In the genomic region with DNA sequence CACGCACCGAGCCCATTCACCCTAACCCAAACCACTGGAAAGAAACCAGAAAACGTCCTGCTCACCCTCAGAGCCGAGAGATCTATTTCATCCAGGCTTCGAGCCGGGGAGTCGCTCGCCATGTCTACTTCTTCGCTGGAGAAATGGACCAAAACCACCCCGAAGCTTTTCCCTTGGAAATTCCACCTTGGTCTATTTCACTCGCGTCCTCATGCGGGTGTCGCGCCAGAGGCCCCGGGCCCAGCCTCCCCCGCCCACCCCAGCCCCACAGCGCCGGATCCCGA, we compare ENCODE assay signal across 1 cellular context.
TF ChIP-seq lines count a peak whose summit lies in the region.

No MANE protein-coding gene starts in this region.

TF ChIP-seq in A549, 52 proteins besides CTCF, POLR2A, EP300 and RAD21:
- TF ChIP-seq RNF2 (IDR thresholded peaks at IDR 0.05; ENCODE audit: borderline replicate concordance, low read depth) = no peak
- TF ChIP-seq, protein P1, sequence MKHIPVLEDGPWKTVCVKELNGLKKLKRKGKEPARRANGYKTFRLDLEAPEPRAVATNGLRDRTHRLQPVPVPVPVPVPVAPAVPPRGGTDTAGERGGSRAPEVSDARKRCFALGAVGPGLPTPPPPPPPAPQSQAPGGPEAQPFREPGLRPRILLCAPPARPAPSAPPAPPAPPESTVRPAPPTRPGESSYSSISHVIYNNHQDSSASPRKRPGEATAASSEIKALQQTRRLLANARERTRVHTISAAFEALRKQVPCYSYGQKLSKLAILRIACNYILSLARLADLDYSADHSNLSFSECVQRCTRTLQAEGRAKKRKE (CRISPR knock-in tag; IDR thresholded peaks at IDR 0.05; ENCODE audit: low read depth) = no peak
- no peak for TF ChIP-seq NPAS2 (CRISPR knock-in tag; IDR thresholded peaks at IDR 0.05; ENCODE audit: borderline replicate concordance)
- no peak for TF ChIP-seq ESRRA (IDR thresholded peaks at IDR 0.05; ENCODE audit: borderline replicate concordance, low read length)
- no peak for TF ChIP-seq SREBF2 (IDR thresholded peaks at IDR 0.05)
- TF ChIP-seq PHF8 (IDR thresholded peaks at IDR 0.05; ENCODE audit: borderline replicate concordance, low read depth) = no peak
- TF ChIP-seq, protein P2, sequence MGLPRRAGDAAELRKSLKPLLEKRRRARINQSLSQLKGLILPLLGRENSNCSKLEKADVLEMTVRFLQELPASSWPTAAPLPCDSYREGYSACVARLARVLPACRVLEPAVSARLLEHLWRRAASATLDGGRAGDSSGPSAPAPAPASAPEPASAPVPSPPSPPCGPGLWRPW (IDR thresholded peaks at IDR 0.05) = no peak
- TF ChIP-seq, protein P3, sequence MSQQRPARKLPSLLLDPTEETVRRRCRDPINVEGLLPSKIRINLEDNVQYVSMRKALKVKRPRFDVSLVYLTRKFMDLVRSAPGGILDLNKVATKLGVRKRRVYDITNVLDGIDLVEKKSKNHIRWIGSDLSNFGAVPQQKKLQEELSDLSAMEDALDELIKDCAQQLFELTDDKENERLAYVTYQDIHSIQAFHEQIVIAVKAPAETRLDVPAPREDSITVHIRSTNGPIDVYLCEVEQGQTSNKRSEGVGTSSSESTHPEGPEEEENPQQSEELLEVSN (IDR thresholded peaks at IDR 0.05; ENCODE audit: borderline replicate concordance, low read depth) = no peak
- no peak for TF ChIP-seq NR3C1 (IDR thresholded peaks at IDR 0.05)
- no peak for TF ChIP-seq HOXB5 (CRISPR knock-in tag; IDR thresholded peaks at IDR 0.05)
- TF ChIP-seq, protein P4, sequence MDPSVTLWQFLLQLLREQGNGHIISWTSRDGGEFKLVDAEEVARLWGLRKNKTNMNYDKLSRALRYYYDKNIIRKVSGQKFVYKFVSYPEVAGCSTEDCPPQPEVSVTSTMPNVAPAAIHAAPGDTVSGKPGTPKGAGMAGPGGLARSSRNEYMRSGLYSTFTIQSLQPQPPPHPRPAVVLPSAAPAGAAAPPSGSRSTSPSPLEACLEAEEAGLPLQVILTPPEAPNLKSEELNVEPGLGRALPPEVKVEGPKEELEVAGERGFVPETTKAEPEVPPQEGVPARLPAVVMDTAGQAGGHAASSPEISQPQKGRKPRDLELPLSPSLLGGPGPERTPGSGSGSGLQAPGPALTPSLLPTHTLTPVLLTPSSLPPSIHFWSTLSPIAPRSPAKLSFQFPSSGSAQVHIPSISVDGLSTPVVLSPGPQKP (IDR thresholded peaks at IDR 0.05; ENCODE audit: low read depth, low read length) = no peak
- TF ChIP-seq KDM5A (IDR thresholded peaks at IDR 0.05) = no peak
- TF ChIP-seq ZC3H11A (IDR thresholded peaks at IDR 0.05) = no peak
- TF ChIP-seq, protein P5, sequence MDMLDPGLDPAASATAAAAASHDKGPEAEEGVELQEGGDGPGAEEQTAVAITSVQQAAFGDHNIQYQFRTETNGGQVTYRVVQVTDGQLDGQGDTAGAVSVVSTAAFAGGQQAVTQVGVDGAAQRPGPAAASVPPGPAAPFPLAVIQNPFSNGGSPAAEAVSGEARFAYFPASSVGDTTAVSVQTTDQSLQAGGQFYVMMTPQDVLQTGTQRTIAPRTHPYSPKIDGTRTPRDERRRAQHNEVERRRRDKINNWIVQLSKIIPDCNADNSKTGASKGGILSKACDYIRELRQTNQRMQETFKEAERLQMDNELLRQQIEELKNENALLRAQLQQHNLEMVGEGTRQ (IDR thresholded peaks at IDR 0.05) = no peak
- no peak for TF ChIP-seq EHMT2 (IDR thresholded peaks at IDR 0.05; ENCODE audit: low read depth)
- TF ChIP-seq KDM1A (IDR thresholded peaks at IDR 0.05; ENCODE audit: low read depth) = no peak
- TF ChIP-seq, protein P6, sequence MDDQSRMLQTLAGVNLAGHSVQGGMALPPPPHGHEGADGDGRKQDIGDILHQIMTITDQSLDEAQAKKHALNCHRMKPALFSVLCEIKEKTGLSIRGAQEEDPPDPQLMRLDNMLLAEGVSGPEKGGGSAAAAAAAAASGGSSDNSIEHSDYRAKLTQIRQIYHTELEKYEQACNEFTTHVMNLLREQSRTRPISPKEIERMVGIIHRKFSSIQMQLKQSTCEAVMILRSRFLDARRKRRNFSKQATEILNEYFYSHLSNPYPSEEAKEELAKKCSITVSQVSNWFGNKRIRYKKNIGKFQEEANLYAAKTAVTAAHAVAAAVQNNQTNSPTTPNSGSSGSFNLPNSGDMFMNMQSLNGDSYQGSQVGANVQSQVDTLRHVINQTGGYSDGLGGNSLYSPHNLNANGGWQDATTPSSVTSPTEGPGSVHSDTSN (IDR thresholded peaks at IDR 0.05) = no peak
- TF ChIP-seq, protein P7, sequence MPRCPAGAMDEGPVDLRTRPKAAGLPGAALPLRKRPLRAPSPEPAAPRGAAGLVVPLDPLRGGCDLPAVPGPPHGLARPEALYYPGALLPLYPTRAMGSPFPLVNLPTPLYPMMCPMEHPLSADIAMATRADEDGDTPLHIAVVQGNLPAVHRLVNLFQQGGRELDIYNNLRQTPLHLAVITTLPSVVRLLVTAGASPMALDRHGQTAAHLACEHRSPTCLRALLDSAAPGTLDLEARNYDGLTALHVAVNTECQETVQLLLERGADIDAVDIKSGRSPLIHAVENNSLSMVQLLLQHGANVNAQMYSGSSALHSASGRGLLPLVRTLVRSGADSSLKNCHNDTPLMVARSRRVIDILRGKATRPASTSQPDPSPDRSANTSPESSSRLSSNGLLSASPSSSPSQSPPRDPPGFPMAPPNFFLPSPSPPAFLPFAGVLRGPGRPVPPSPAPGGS (IDR thresholded peaks at IDR 0.05) = no peak
TF ChIP-seq in A549: peak in this region for 0.
